ENCODE assay signal across 19 cellular contexts in genomic region chr6:145875496-145876244, GRCh38.
DNase-seq lines count a peak whose midpoint lies in the region; ATAC-seq and TF ChIP-seq lines count a peak whose summit lies in the region.
"Had no signal": no experiment of that assay in that cellular context is flagged by ENCODE, and none has a peak within 500 bp of the region (broad histone marks: within the 10 kb centered on the region; RNA-seq: fewer than 3 reads in every experiment).

No MANE protein-coding gene starts in this region.

- DNase-seq in DMS 273 (lab: John Stamatoyannopoulos, UW; ENCODE audit: unreplicated experiment) (peak; percentile 24), DMS 273 treated with DMSO at 0.1 percent for 48 hours (lab: John Stamatoyannopoulos, UW) (no peak), adipocyte (ENCODE audit: low read depth) (peak; percentile 28), left ventricle myocardium superior (no peak), upper lobe of right lung (no peak), caudate nucleus (lab: John Stamatoyannopoulos, UW) (no peak)
- no peak for DNase-seq in activated T-cell treated with anti-CD3 and anti-CD28 coated beads, Interleukin-2, amount 50 U/mL, for 1 hour
- no peak for DNase-seq in stimulated activated naive CD4-positive, alpha-beta T cell (lab: John Stamatoyannopoulos, UW)
- DNase-seq: activated gamma-delta T cell treated with Interleukin-2 at 50 U/mL for 16 hours; CD4-positive, alpha-beta memory T cell; DND-41; hippocampal formation; NCI-H1092; NCI-H2171; nucleus accumbens; stimulated activated CD4-positive, alpha-beta T cell treated with anti-CD3 and anti-CD28 coated beads, Interleukin-4, amount 100 ng/mL, for 24 hours; tibial artery had no signal

- no peak overlapping the region for H3K4me3 ChIP-seq in adipocyte (ENCODE audit: low read length)
- H3K4me3 ChIP-seq in upper lobe of right lung, result no peak overlapping the region
- H3K4me3 ChIP-seq: tibial artery had no signal

- H3K27me3 ChIP-seq in adipocyte (replicated peaks; ENCODE audit: control insufficient read depth, insufficient read depth, low read length), result no peaks in the 10 kb centered on the region
- H3K27me3 ChIP-seq in upper lobe of right lung, result no peaks in the 10 kb centered on the region
- H3K27me3 ChIP-seq: tibial artery had no signal

- peak; percentile 56 for ATAC-seq in left ventricle myocardium superior
- peak; percentile 58 for ATAC-seq in upper lobe of right lung
- ATAC-seq: activated CD4-positive, CD25-positive, alpha-beta regulatory T cell treated with anti-CD3 and anti-CD28 coated beads, Interleukin-2, amount 50 U/mL, for 24 hours had no signal

- H3K4me1 ChIP-seq in adipocyte (ENCODE audit: control insufficient read depth, insufficient read depth, low read length) (peaks cover 24% of the 10 kb centered on the region), upper lobe of right lung (no peaks in the 10 kb centered on the region)

- H3K36me3 ChIP-seq in adipocyte (ENCODE audit: control insufficient read depth, insufficient read depth, low read length, severe bottlenecking), result peaks cover 5% of the 10 kb centered on the region
- no peaks in the 10 kb centered on the region for H3K36me3 ChIP-seq in upper lobe of right lung

- TF ChIP-seq CTCF in upper lobe of right lung (IDR thresholded peaks at IDR 0.05), result no peak

- intact Hi-C loops in left ventricle myocardium superior (cut with micrococcal nuclease) (no loop called here), upper lobe of right lung (cut with DNase I) (no loop called here)

- no peak overlapping the region for H3K27ac ChIP-seq in upper lobe of right lung
- H3K27ac ChIP-seq in caudate nucleus (ENCODE audit: low read depth, low read length), result no peak overlapping the region
- H3K27ac ChIP-seq: 22Rv1 had no signal

- no peak overlapping the region for H3K9ac ChIP-seq in adipocyte (ENCODE audit: low read length)

- H3K9me3 ChIP-seq in adipocyte (ENCODE audit: control insufficient read depth, low read length) (no peaks in the 10 kb centered on the region), upper lobe of right lung (no peaks in the 10 kb centered on the region)
- H3K9me3 ChIP-seq: tibial artery had no signal

Comparison
In these comparisons a context has a peak if more than half of its experiments do, and no peak if none do; other contexts are left out.
1. DNase-seq: peak in DMS 273 (single experiment) and adipocyte (single experiment); none in DMS 273 treated with DMSO at 0.1 percent for 48 hours (single experiment), left ventricle myocardium superior (single experiment), upper lobe of right lung (single experiment), activated T-cell treated with anti-CD3 and anti-CD28 coated beads, Interleukin-2, amount 50 U/mL, for 1 hour (single experiment), caudate nucleus (0 of 61) and stimulated activated naive CD4-positive, alpha-beta T cell (0 of 6).